ENCODE assay signal across 21 cellular contexts in genomic region chr3:148881286-148881685, GRCh38. TPM values are rescaled to one million over a fixed set of nuclear protein-coding genes. Genes with fewer than 3 reads are reported as not detected.
"Had no signal": no experiment of that assay in that cellular context is flagged by ENCODE, and none has a peak within 500 bp of the region (broad histone marks: within the 10 kb centered on the region; RNA-seq: fewer than 3 reads in every experiment).

No MANE protein-coding gene starts in this region.

- H3K4me1 ChIP-seq: adrenal gland, left ventricle myocardium inferior, parathyroid adenoma had no signal

- H3K4me1 Mint-ChIP-seq: activated CD4-positive, alpha-beta T cell treated with anti-CD3 and anti-CD28 coated beads, Interleukin-2, amount 10 ng/mL, durations not matched to agents 7 days and 5 days; brain; central memory CD8-positive, alpha-beta T cell; naive thymus-derived CD8-positive, alpha-beta T cell; stimulated activated effector memory CD8-positive, alpha-beta T cell treated with anti-CD3 and anti-CD28 coated beads, Interleukin-12 subunit alpha, Interleukin-12 subunit beta, amount 100 ng/mL, for 72 hours had no signal

- H2AFZ ChIP-seq: hepatocyte, parathyroid adenoma had no signal

- H3K27me3 ChIP-seq: adrenal gland, hepatocyte had no signal

- DNase-seq: activated CD4-positive, alpha-beta T cell treated with anti-CD3 and anti-CD28 coated beads, Interleukin-2, amount 10 ng/mL, durations not matched to agents 7 days and 5 days; activated CD4-positive, CD25-positive, alpha-beta regulatory T cell; activated CD8-positive, alpha-beta memory T cell treated with anti-CD3 and anti-CD28 coated beads for 24 hours; activated naive CD4-positive, alpha-beta T cell treated with anti-CD3 and anti-CD28 coated beads, Interleukin-2, amount 50 U/mL, for 16 hours; activated T-cell treated with anti-CD3 and anti-CD28 coated beads for 4 hours; cortex of kidney; effector CD8-positive, alpha-beta T cell; left ventricle myocardium inferior; mucosa of descending colon; naive thymus-derived CD8-positive, alpha-beta T cell had no signal

- H3K4me2 ChIP-seq: hepatocyte had no signal

- H3K36me3 ChIP-seq: adrenal gland, left ventricle myocardium inferior, thoracic aorta had no signal

- H3K9me3 ChIP-seq: adrenal gland, left ventricle myocardium inferior, mucosa of descending colon, thoracic aorta had no signal

- H3K9ac ChIP-seq: parathyroid adenoma had no signal

- H3K4me3 ChIP-seq: adrenal gland, hepatocyte, left ventricle myocardium inferior, mucosa of descending colon, thoracic aorta had no signal

- H3K27ac ChIP-seq: adrenal gland, hepatocyte, left ventricle myocardium inferior, parathyroid adenoma, thoracic aorta had no signal

- H3K9me3 Mint-ChIP-seq: activated CD4-positive, alpha-beta T cell treated with anti-CD3 and anti-CD28 coated beads, Interleukin-2, amount 10 ng/mL, durations not matched to agents 7 days and 5 days; activated T-helper 2 cell treated with anti-CD3 and anti-CD28 coated beads, Interferon-gamma antibody, Interleukin-2, Interleukin-4, amounts not matched to agents 10 μg/mL and 5 μg/mL and 100 μg/mL, durations not matched to agents 14 hours and 24 hours and 36 hours; brain; central memory CD8-positive, alpha-beta T cell; naive thymus-derived CD8-positive, alpha-beta T cell; stimulated activated effector memory CD8-positive, alpha-beta T cell treated with anti-CD3 and anti-CD28 coated beads, Interleukin-12 subunit alpha, Interleukin-12 subunit beta, amount 100 ng/mL, for 72 hours had no signal

- H3K27ac Mint-ChIP-seq: activated CD4-positive, alpha-beta T cell treated with anti-CD3 and anti-CD28 coated beads, Interleukin-2, amount 10 ng/mL, durations not matched to agents 7 days and 5 days; activated T-helper 2 cell treated with anti-CD3 and anti-CD28 coated beads, Interferon-gamma antibody, Interleukin-2, Interleukin-4, amounts not matched to agents 10 μg/mL and 5 μg/mL and 100 μg/mL, durations not matched to agents 14 hours and 24 hours and 36 hours; brain; naive thymus-derived CD8-positive, alpha-beta T cell; stimulated activated effector memory CD8-positive, alpha-beta T cell treated with anti-CD3 and anti-CD28 coated beads, Interleukin-12 subunit alpha, Interleukin-12 subunit beta, amount 100 ng/mL, for 72 hours had no signal

- H3K79me2 ChIP-seq: hepatocyte, parathyroid adenoma had no signal

- H3K4me3 Mint-ChIP-seq: activated CD4-positive, alpha-beta T cell treated with anti-CD3 and anti-CD28 coated beads, Interleukin-2, amount 10 ng/mL, durations not matched to agents 7 days and 5 days; brain; central memory CD8-positive, alpha-beta T cell; naive thymus-derived CD8-positive, alpha-beta T cell; stimulated activated effector memory CD8-positive, alpha-beta T cell treated with anti-CD3 and anti-CD28 coated beads, Interleukin-12 subunit alpha, Interleukin-12 subunit beta, amount 100 ng/mL, for 72 hours had no signal

- H3K36me3 Mint-ChIP-seq: brain; naive thymus-derived CD8-positive, alpha-beta T cell; stimulated activated effector memory CD8-positive, alpha-beta T cell treated with anti-CD3 and anti-CD28 coated beads, Interleukin-12 subunit alpha, Interleukin-12 subunit beta, amount 100 ng/mL, for 72 hours had no signal

- ATAC-seq: mucosa of descending colon; naive thymus-derived CD8-positive, alpha-beta T cell; stimulated activated effector memory CD8-positive, alpha-beta T cell treated with anti-CD3 and anti-CD28 coated beads, Interleukin-12 subunit alpha, Interleukin-12 subunit beta, amount 100 ng/mL, for 72 hours had no signal

RNA-seq across cellular contexts. Expression of gene CPA3, which starts 16.2 kb away (rescaled TPM):
- total RNA-seq: activated CD4-positive, alpha-beta T cell treated with anti-CD3 and anti-CD28 coated beads, Interleukin-2, amount 10 ng/mL, durations not matched to agents 7 days and 5 days; activated T-helper 2 cell treated with anti-CD3 and anti-CD28 coated beads, Interferon-gamma antibody, Interleukin-2, Interleukin-4, amounts not matched to agents 10 μg/mL and 5 μg/mL and 100 μg/mL, durations not matched to agents 14 hours and 24 hours and 36 hours; kidney epithelial cell; naive thymus-derived CD8-positive, alpha-beta T cell; T-helper 2 cell treated with Interferon-gamma antibody and Interleukin-4, amounts not matched to agents 100 ng/mL and 5 ng/mL, for 36 hours had no signal
- polyA plus RNA-seq: naive thymus-derived CD8-positive, alpha-beta T cell had no signal

RNA-seq across cellular contexts. Expression of gene CPB1, which starts 53.7 kb away (rescaled TPM):
- total RNA-seq: activated CD4-positive, alpha-beta T cell treated with anti-CD3 and anti-CD28 coated beads, Interleukin-2, amount 10 ng/mL, durations not matched to agents 7 days and 5 days; activated T-helper 2 cell treated with anti-CD3 and anti-CD28 coated beads, Interferon-gamma antibody, Interleukin-2, Interleukin-4, amounts not matched to agents 10 μg/mL and 5 μg/mL and 100 μg/mL, durations not matched to agents 14 hours and 24 hours and 36 hours; hepatocyte; kidney epithelial cell; left ventricle myocardium inferior; naive thymus-derived CD8-positive, alpha-beta T cell; T-helper 2 cell treated with Interferon-gamma antibody and Interleukin-4, amounts not matched to agents 100 ng/mL and 5 ng/mL, for 36 hours; urinary bladder had no signal
- polyA plus RNA-seq: hepatocyte; naive thymus-derived CD8-positive, alpha-beta T cell had no signal
